Comparison of ENCODE assay signal across 1 cellular context in the genomic region with DNA sequence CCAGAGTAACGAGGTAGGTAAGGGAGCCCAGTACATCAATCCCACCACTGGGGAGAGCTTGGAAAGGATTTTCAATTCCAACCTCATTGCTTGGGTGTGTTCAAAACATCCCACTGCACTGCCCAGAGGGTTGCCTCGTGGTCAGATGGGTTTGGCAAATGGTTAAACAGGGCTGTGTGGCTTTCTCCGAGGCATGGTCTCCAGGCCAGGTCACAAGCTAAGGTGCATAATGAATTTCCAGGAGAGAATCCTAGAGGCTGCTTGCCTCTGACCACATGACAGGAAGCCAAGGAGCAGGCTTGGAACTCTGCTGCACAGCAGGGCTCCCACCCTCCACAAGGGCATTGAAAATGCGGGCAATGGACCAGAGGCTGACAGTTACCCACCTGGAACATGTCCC.
TF ChIP-seq lines count a peak whose summit lies in the region.

No MANE protein-coding gene starts in this region.

TF ChIP-seq in IMR-90, 13 proteins besides CTCF, POLR2A, EP300 and RAD21 (continued from another document):
- TF ChIP-seq, protein P1, sequence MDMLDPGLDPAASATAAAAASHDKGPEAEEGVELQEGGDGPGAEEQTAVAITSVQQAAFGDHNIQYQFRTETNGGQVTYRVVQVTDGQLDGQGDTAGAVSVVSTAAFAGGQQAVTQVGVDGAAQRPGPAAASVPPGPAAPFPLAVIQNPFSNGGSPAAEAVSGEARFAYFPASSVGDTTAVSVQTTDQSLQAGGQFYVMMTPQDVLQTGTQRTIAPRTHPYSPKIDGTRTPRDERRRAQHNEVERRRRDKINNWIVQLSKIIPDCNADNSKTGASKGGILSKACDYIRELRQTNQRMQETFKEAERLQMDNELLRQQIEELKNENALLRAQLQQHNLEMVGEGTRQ (IDR thresholded peaks at IDR 0.05; ENCODE audit: low read depth, low read length): no peak
- no peak for TF ChIP-seq MAFK (IDR thresholded peaks at IDR 0.05; ENCODE audit: low read depth, low read length)
